Comparison of ENCODE assay signal across 25 cellular contexts in the genomic region with DNA sequence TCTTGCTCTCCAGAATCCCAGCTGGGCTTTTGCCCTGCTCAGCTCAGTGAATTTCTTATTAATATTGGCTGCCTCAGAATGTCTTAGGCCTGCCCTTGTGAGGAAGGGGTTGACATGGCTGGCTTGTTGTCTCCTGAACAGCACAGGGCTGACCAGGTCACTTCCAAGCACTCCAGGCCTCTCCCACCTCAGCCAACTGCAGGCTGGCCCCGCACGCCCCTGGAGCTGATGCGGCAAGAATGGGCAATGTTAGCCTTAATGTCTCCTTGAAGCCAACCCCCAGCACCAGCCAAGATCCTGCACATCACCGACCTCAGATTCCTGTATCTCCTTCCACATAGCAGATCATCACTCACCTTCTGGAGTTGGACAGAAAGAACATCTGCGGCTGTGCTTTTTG.
DNase-seq lines count a peak whose midpoint lies in the region; TF ChIP-seq lines count a peak whose summit lies in the region.
"Had no signal": no experiment of that assay in that cellular context is flagged by ENCODE, and none has a peak within 500 bp of the region (broad histone marks: within the 10 kb centered on the region; RNA-seq: fewer than 3 reads in every experiment).

No MANE protein-coding gene starts in this region.

- H3K4me3 Mint-ChIP-seq in osteocyte (ENCODE audit: unreplicated experiment): no peak overlapping the region
- H3K4me3 Mint-ChIP-seq in MCF 10A (ENCODE audit: unreplicated experiment): no peak overlapping the region
- H3K4me3 Mint-ChIP-seq: CD14-positive monocyte; CD4-positive, alpha-beta T cell; CD8-positive, alpha-beta memory T cell; HFFc6 had no signal

- intact Hi-C loops in cardiac septum (cut with DNase I) (no loop called here), vagina (cut with DNase I) (no loop called here), MCF 10A (cut with micrococcal nuclease) (no loop called here)

- no peaks in the 10 kb centered on the region for H3K4me1 ChIP-seq in right atrium auricular region
- H3K4me1 ChIP-seq in vagina: no peaks in the 10 kb centered on the region
- H3K4me1 ChIP-seq: A549, BE2C, HAP-1 had no signal

- H3K27ac ChIP-seq in right atrium auricular region (no peak overlapping the region), vagina (no peak overlapping the region)
- H3K27ac ChIP-seq: A549; BLaER1 treated with 17β-estradiol and CSF1 and Interleukin-3, amounts not matched to agents 10 nM and 100 nM had no signal

- TF ChIP-seq POLR2A in vagina (IDR thresholded peaks at IDR 0.05): no peak

- no peaks in the 10 kb centered on the region for H3K9me3 ChIP-seq in right atrium auricular region
- no peaks in the 10 kb centered on the region for H3K9me3 ChIP-seq in vagina
- H3K9me3 ChIP-seq: A549, BE2C, HAP-1 had no signal

- peaks cover 51% of the 10 kb centered on the region for H3K9me3 Mint-ChIP-seq in osteocyte (ENCODE audit: unreplicated experiment)
- peaks cover under 1% of the 10 kb centered on the region for H3K9me3 Mint-ChIP-seq in MCF 10A (ENCODE audit: unreplicated experiment)
- H3K9me3 Mint-ChIP-seq: CD4-positive, alpha-beta T cell had no signal

- no peak for TF ChIP-seq CTCF in right atrium auricular region (IDR thresholded peaks at IDR 0.05)
- no peak for TF ChIP-seq CTCF in osteocyte (IDR thresholded peaks at IDR 0.05)
- TF ChIP-seq CTCF in vagina (IDR thresholded peaks at IDR 0.05): no peak
- TF ChIP-seq CTCF in MCF 10A (IDR thresholded peaks at IDR 0.05; ENCODE audit: unreplicated experiment): no peak

- H3K4me1 Mint-ChIP-seq in osteocyte (ENCODE audit: unreplicated experiment): no peaks in the 10 kb centered on the region
- H3K4me1 Mint-ChIP-seq in MCF 10A (ENCODE audit: insufficient read depth, unreplicated experiment): no peaks in the 10 kb centered on the region
- H3K4me1 Mint-ChIP-seq: CD14-positive monocyte; CD8-positive, alpha-beta memory T cell had no signal

- H3K27ac Mint-ChIP-seq in osteocyte (ENCODE audit: unreplicated experiment): no peak overlapping the region
- no peak overlapping the region for H3K27ac Mint-ChIP-seq in MCF 10A (ENCODE audit: low read depth, unreplicated experiment)
- H3K27ac Mint-ChIP-seq: CD14-positive monocyte; CD4-positive, alpha-beta T cell; CD8-positive, alpha-beta memory T cell; HFFc6 had no signal

- H3K36me3 Mint-ChIP-seq in osteocyte (ENCODE audit: unreplicated experiment) (no peaks in the 10 kb centered on the region), MCF 10A (ENCODE audit: insufficient read depth, unreplicated experiment) (no peaks in the 10 kb centered on the region)
- H3K36me3 Mint-ChIP-seq: CD14-positive monocyte had no signal

- POLR2A ChIA-PET in MCF 10A (lab: Yijun Ruan, JAX): no interaction called here

- CTCF ChIA-PET in MCF 10A (lab: Yijun Ruan, JAX): no interaction called here

- H3K27me3 ChIP-seq in right atrium auricular region (no peaks in the 10 kb centered on the region), vagina (no peaks in the 10 kb centered on the region)
- H3K27me3 ChIP-seq: BE2C; BLaER1 treated with 17β-estradiol and CSF1 and Interleukin-3, amounts not matched to agents 10 nM and 100 nM had no signal

- DNase-seq in right atrium auricular region (ENCODE audit: low spot score) (peak; percentile 34), cardiac septum (ENCODE audit: low spot score) (no peak), ecto neural progenitor cell (ENCODE audit: low spot score) (peak; percentile 19), osteocyte (ENCODE audit: extremely low spot score, unreplicated experiment) (peak; percentile 64), vagina (ENCODE audit: extremely low spot score in 2 of 2) (peak; percentile 70), OCI-M1 (lab: John Stamatoyannopoulos, UW) (no peak), MCF 10A (ENCODE audit: unreplicated experiment) (no peak), SKM-1 (lab: John Stamatoyannopoulos, UW; ENCODE audit: unreplicated experiment) (no peak)
- DNase-seq: 8988T; ACHN; AML-193; BE2C; Calu3; CD4-positive, alpha-beta T cell; CD8-positive, alpha-beta memory T cell; COR-L47; DMS53; DMS79 treated with DMSO at 0.1 percent for 48 hours; GF-D8; GOT3; HFFc6 had no signal

- no peaks in the 10 kb centered on the region for H3K27me3 Mint-ChIP-seq in osteocyte (ENCODE audit: unreplicated experiment)
- no peaks in the 10 kb centered on the region for H3K27me3 Mint-ChIP-seq in MCF 10A (ENCODE audit: insufficient read depth, unreplicated experiment)

- H3K36me3 ChIP-seq in right atrium auricular region: no peaks in the 10 kb centered on the region
- no peaks in the 10 kb centered on the region for H3K36me3 ChIP-seq in vagina
- H3K36me3 ChIP-seq: BE2C; BLaER1 treated with 17β-estradiol and CSF1 and Interleukin-3, amounts not matched to agents 10 nM and 100 nM; HAP-1 had no signal

- H3K4me3 ChIP-seq in right atrium auricular region: no peak overlapping the region
- H3K4me3 ChIP-seq in vagina: no peak overlapping the region
- H3K4me3 ChIP-seq: A549; BLaER1 treated with 17β-estradiol and CSF1 and Interleukin-3, amounts not matched to agents 10 nM and 100 nM; HAP-1 had no signal

- BruUV-seq in MCF 10A (replicated peaks; lab: Mats Ljungman, UMichigan): no TSS peak

Comparison
In these comparisons a context has a peak if more than half of its experiments do, and no peak if none do; other contexts are left out.
1. DNase-seq: peak in right atrium auricular region (single experiment), ecto neural progenitor cell (single experiment), osteocyte (single experiment) and vagina (2 of 2); none in cardiac septum (single experiment), OCI-M1 (single experiment), MCF 10A (single experiment) and SKM-1 (single experiment).